In genomic region chr13:19863323-19864017, GRCh38 we compare ENCODE assay signal across 8 cellular contexts. TPM values are rescaled to one million over a fixed set of nuclear protein-coding genes. Genes with fewer than 3 reads are reported as not detected.
DNase-seq lines count a peak whose midpoint lies in the region; ATAC-seq and TF ChIP-seq lines count a peak whose summit lies in the region.

ZMYM5 (minus strand) TSS chr13:19863649; CDS start chr13:19852180, 11,469 bp downstream.

- H3K4me2 ChIP-seq in PC-3 (ENCODE audit: low read length) = peak within 1 kb of the TSS; percentile 91

- H3K36me3 ChIP-seq in PC-3 (ENCODE audit: low read depth, low read length) (no peaks in the 10 kb centered on the region), mucosa of rectum (ENCODE audit: control insufficient read depth in 2 of 2, insufficient read depth in 2 of 2, low read length in 2 of 2) (no peaks in the 10 kb centered on the region)

- DNase-seq in DMS 273 treated with DMSO at 0.1 percent for 48 hours (lab: John Stamatoyannopoulos, UW) = peak; percentile 81
- peak; percentile 99 for DNase-seq in PC-3
- peak; percentile 93 for DNase-seq in activated T-cell treated with anti-CD3 and anti-CD28 coated beads, Interleukin-2, amount 50 U/mL, for 1 hour
- peak; percentile 78 for DNase-seq in epithelial cell of proximal tubule (ENCODE audit: low read depth)
- DNase-seq in stimulated activated CD8-positive, alpha-beta memory T cell treated with anti-CD3 and anti-CD28 coated beads, Interleukin-4, amount 100 ng/mL, for 48 hours = peak; percentile 97

- H3K27me3 ChIP-seq in PC-3 (ENCODE audit: low read length) (no peaks in the 10 kb centered on the region), mucosa of rectum (ENCODE audit: control insufficient read depth in 2 of 2, insufficient read depth in 2 of 2, low read length in 2 of 2) (no peaks in the 10 kb centered on the region)

- peak within 1 kb of the TSS; percentile 88 for H2AFZ ChIP-seq in PC-3 (ENCODE audit: low read length)

- H3K9me2 ChIP-seq in PC-3 (replicated peaks; ENCODE audit: low read length) = no peaks in the 10 kb centered on the region

- POLR2A ChIA-PET in PC-3 (lab: Charles Lee; ENCODE audit: unreplicated experiment) = interaction anchor here (0.6 to 1.5 kb wide), 5 partner anchors 15 to 82 kb away, joined by 3 to 14 read pairs (median 4); no protein-coding TSS in a partner anchor

- H3K4me3 ChIP-seq in PC-3 (ENCODE audit: low read length) (peak within 1 kb of the TSS; percentile 91), epithelial cell of proximal tubule (ENCODE audit: low read depth, low read length) (peak within 1 kb of the TSS; percentile 89), mucosa of rectum (ENCODE audit: low read length in 2 of 2) (peak within 1 kb of the TSS; percentile 78 to 84)

- peak; percentile 83 for ATAC-seq in GM21529 (IDR thresholded peaks at IDR 0.05; ENCODE audit: unreplicated experiment)
- ATAC-seq in PC-3 = peak; percentile 82

- no peaks in the 10 kb centered on the region for H3K9me3 ChIP-seq in PC-3 (ENCODE audit: low read length)
- H3K9me3 ChIP-seq in mucosa of rectum (ENCODE audit: control insufficient read depth in 2 of 2, low read length in 2 of 2) = no peaks in the 10 kb centered on the region

- TF ChIP-seq EP300 in Ishikawa (IDR thresholded peaks at IDR 0.05; ENCODE audit: borderline replicate concordance) = 0 out of 2 replicates have a peak, but pooled peaks have one; percentile 3

- H3F3A ChIP-seq in PC-3 (ENCODE audit: low read length, unreplicated experiment) = peaks cover 4% of the 10 kb centered on the region

- CTCF ChIA-PET in PC-3 (lab: Charles Lee) = interaction anchor here (0.6 to 1.7 kb wide), 2 partner anchors 18 to 86 kb away, joined by 6 to 7 read pairs; no protein-coding TSS in a partner anchor

- H3K4me1 ChIP-seq in PC-3 (ENCODE audit: insufficient read depth, low read length) (peaks cover 29% of the 10 kb centered on the region), mucosa of rectum (ENCODE audit: control insufficient read depth in 2 of 2, insufficient read depth in 2 of 2, low read length in 2 of 2) (peaks cover 7 to 9% of the 10 kb centered on the region in 2 donors)

- H3K79me2 ChIP-seq in PC-3 (ENCODE audit: low read length) = peaks cover 48% of the 10 kb centered on the region

- intact Hi-C loops in PC-3 (cut with micrococcal nuclease) = loop anchor here (1.0 to 2.0 kb wide), 3 partner anchors 47 to 97 kb away; partner anchors contain the start of gene PSPC1

- no peak for TF ChIP-seq RAD21 in Ishikawa (IDR thresholded peaks at IDR 0.05; ENCODE audit: low read depth)

- BruUV-seq in PC-3 (replicated peaks; lab: Mats Ljungman, UMichigan) = no TSS peak

- TF ChIP-seq CTCF in PC-3 (conservative IDR thresholded peaks at IDR 0.05; ENCODE audit: low read depth, low read length) (no peak), epithelial cell of proximal tubule (conservative IDR thresholded peaks at IDR 0.05; ENCODE audit: low read depth, low read length) (no peak)

- H3K9ac ChIP-seq in PC-3 (ENCODE audit: low read length) (peak within 1 kb of the TSS; percentile 88), mucosa of rectum (ENCODE audit: low read depth in 1 of 2, low read length in 2 of 2) (peak within 1 kb of the TSS; percentile 77 to 83)

- no peaks in the 10 kb centered on the region for H4K20me1 ChIP-seq in PC-3 (ENCODE audit: low read length)

- H3K27ac ChIP-seq in PC-3 (ENCODE audit: low read length) (peak within 1 kb of the TSS; percentile 91), mucosa of rectum (ENCODE audit: low read depth in 2 of 2, low read length in 2 of 2) (peak within 1 kb of the TSS; percentile 98)

TF ChIP-seq in Ishikawa, 13 proteins besides CTCF, POLR2A, EP300 and RAD21:
- TF ChIP-seq FOXM1 (IDR thresholded peaks at IDR 0.05; ENCODE audit: borderline replicate concordance, low read depth) = no peak
- TF ChIP-seq, protein P1, sequence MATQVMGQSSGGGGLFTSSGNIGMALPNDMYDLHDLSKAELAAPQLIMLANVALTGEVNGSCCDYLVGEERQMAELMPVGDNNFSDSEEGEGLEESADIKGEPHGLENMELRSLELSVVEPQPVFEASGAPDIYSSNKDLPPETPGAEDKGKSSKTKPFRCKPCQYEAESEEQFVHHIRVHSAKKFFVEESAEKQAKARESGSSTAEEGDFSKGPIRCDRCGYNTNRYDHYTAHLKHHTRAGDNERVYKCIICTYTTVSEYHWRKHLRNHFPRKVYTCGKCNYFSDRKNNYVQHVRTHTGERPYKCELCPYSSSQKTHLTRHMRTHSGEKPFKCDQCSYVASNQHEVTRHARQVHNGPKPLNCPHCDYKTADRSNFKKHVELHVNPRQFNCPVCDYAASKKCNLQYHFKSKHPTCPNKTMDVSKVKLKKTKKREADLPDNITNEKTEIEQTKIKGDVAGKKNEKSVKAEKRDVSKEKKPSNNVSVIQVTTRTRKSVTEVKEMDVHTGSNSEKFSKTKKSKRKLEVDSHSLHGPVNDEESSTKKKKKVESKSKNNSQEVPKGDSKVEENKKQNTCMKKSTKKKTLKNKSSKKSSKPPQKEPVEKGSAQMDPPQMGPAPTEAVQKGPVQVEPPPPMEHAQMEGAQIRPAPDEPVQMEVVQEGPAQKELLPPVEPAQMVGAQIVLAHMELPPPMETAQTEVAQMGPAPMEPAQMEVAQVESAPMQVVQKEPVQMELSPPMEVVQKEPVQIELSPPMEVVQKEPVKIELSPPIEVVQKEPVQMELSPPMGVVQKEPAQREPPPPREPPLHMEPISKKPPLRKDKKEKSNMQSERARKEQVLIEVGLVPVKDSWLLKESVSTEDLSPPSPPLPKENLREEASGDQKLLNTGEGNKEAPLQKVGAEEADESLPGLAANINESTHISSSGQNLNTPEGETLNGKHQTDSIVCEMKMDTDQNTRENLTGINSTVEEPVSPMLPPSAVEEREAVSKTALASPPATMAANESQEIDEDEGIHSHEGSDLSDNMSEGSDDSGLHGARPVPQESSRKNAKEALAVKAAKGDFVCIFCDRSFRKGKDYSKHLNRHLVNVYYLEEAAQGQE (IDR thresholded peaks at IDR 0.05; ENCODE audit: low read depth) = no peak
- peak; percentile 60; the same call in 1 of the 2 replicates for TF ChIP-seq ZBTB7A (IDR thresholded peaks at IDR 0.05; ENCODE audit: low read depth)
- peak; percentile 49; the same call in 1 of the 2 replicates for TF ChIP-seq TAF1 (IDR thresholded peaks at IDR 0.05; ENCODE audit: low read depth)
- TF ChIP-seq YY1 (IDR thresholded peaks at IDR 0.05; ENCODE audit: low read depth) = peak; percentile 46; the same call in 1 of the 2 replicates
- TF ChIP-seq TCF12 (IDR thresholded peaks at IDR 0.05; ENCODE audit: low read depth) = no peak
- TF ChIP-seq NFIC (IDR thresholded peaks at IDR 0.05) = no peak; the same call in 1 of the 2 replicates
- TF ChIP-seq, protein P2, sequence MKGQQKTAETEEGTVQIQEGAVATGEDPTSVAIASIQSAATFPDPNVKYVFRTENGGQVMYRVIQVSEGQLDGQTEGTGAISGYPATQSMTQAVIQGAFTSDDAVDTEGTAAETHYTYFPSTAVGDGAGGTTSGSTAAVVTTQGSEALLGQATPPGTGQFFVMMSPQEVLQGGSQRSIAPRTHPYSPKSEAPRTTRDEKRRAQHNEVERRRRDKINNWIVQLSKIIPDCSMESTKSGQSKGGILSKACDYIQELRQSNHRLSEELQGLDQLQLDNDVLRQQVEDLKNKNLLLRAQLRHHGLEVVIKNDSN (IDR thresholded peaks at IDR 0.05) = no peak
- TF ChIP-seq, protein P3, sequence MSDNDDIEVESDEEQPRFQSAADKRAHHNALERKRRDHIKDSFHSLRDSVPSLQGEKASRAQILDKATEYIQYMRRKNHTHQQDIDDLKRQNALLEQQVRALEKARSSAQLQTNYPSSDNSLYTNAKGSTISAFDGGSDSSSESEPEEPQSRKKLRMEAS (IDR thresholded peaks at IDR 0.05) = peak; percentile 36
- TF ChIP-seq EGR1 (IDR thresholded peaks at IDR 0.05) = peak; percentile 5; the same call in 1 of the 2 replicates
- peak; percentile 35 for TF ChIP-seq CREB1 (IDR thresholded peaks at IDR 0.05; ENCODE audit: low read depth)

RNA-seq across cellular contexts. Expression of gene ZMYM5, which starts in this region (rescaled TPM):
- total RNA-seq in PC-3 (2014; rRNA removed) (7.5 and 7.6 TPM in 2 replicates), epithelial cell of proximal tubule (4.1 and 8.0 TPM in 2 replicates)

Comparison
In these comparisons a context has a peak if more than half of its experiments do, and no peak if none do; other contexts are left out.
1. Peak in every context shown above with its lines: DNase-seq, ATAC-seq, H3K4me3 ChIP-seq and H3K27ac ChIP-seq.